20 cellular contexts compared by ENCODE assay signal in the genomic region with DNA sequence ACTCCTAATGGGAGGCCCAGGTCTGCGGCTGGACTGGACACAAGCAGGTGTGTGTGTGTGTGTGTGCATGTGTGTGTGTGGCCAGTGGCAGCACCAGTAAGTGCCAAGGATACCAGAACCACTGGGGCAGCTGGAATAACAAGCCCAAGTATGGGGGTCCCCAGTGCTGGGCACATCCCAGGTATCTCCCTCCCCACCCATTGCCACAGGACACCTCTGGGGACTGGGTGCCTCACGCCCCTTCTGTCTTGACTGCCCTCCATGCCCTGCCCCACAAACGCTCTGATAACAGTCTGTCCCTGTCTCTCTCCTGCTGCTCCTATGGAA. TPM values are rescaled to one million over a fixed set of nuclear protein-coding genes. Genes with fewer than 3 reads are reported as not detected.
DNase-seq lines count a peak whose midpoint lies in the region; ATAC-seq and TF ChIP-seq lines count a peak whose summit lies in the region.
"Had no signal": no experiment of that assay in that cellular context is flagged by ENCODE, and none has a peak within 500 bp of the region (broad histone marks: within the 10 kb centered on the region; RNA-seq: fewer than 3 reads in every experiment).

No MANE protein-coding gene starts in this region.

- peaks cover 34 to 86% of the 10 kb centered on the region in 2 donors for H3K4me1 ChIP-seq in thoracic aorta (ENCODE audit: control insufficient read depth in 1 of 2, low read depth in 2 of 2)
- H3K4me1 ChIP-seq: breast epithelium had no signal

- H3K9me3 Mint-ChIP-seq in HFFc6 (no peaks in the 10 kb centered on the region), nephron (no peaks in the 10 kb centered on the region)
- H3K9me3 Mint-ChIP-seq in activated CD4-positive, alpha-beta memory T cell treated with anti-CD3 and anti-CD28 coated beads, Interleukin-2, amount 10 ng/mL, durations not matched to agents 7 days and 5 days = no peaks in the 10 kb centered on the region
- H3K9me3 Mint-ChIP-seq in activated naive CD8-positive, alpha-beta T cell treated with anti-CD3 and anti-CD28 coated beads for 36 hours = no peaks in the 10 kb centered on the region
- H3K9me3 Mint-ChIP-seq: activated B cell treated with CpG ODN at 0.5 μM for 24 hours; activated T-helper 17 cell treated with anti-CD3 and anti-CD28 coated beads, Interleukin-2, amount 50 U/mL, for 72 hours had no signal

- H3K27ac ChIP-seq in dorsolateral prefrontal cortex (peak overlapping the region in 37 of 59 donors; percentile 10 to 92 (median 68)), thoracic aorta (peak overlapping the region; percentile 99)
- H3K27ac ChIP-seq: epithelial cell of prostate, SJSA1 had no signal

- H3K27me3 Mint-ChIP-seq in HFFc6 (ENCODE audit: insufficient read depth) (peaks cover 1% of the 10 kb centered on the region; the same call in 1 of the 2 replicates), nephron (ENCODE audit: low read depth) (peaks cover 4% of the 10 kb centered on the region)
- peaks cover 37% of the 10 kb centered on the region for H3K27me3 Mint-ChIP-seq in activated CD4-positive, alpha-beta memory T cell treated with anti-CD3 and anti-CD28 coated beads, Interleukin-2, amount 10 ng/mL, durations not matched to agents 7 days and 5 days
- H3K27me3 Mint-ChIP-seq in activated naive CD8-positive, alpha-beta T cell treated with anti-CD3 and anti-CD28 coated beads for 36 hours = peaks cover 12% of the 10 kb centered on the region

- DNase-seq in HFFc6 (no peak), dorsolateral prefrontal cortex (no peak), thoracic aorta (ENCODE audit: low spot score) (no peak), MG63 (no peak)
- DNase-seq in activated CD4-positive, alpha-beta memory T cell treated with anti-CD3 and anti-CD28 coated beads, Interleukin-2, amount 10 ng/mL, durations not matched to agents 7 days and 5 days = no peak
- DNase-seq in activated naive CD8-positive, alpha-beta T cell treated with anti-CD3 and anti-CD28 coated beads for 36 hours = no peak
- DNase-seq: activated B cell treated with CpG ODN at 0.5 μM for 24 hours; activated CD8-positive, alpha-beta memory T cell treated with anti-CD3 and anti-CD28 coated beads for 24 hours; DND-41; NCI-H1436; NCI-H748 treated with DMSO at 0.1 percent for 48 hours; OCI-M1; stimulated activated CD4-positive, alpha-beta T cell treated with anti-CD3 and anti-CD28 coated beads, Interleukin-4, amount 100 ng/mL, for 4 hours had no signal

- H3K36me3 ChIP-seq in thoracic aorta = peaks cover 14% of the 10 kb centered on the region
- no peaks in the 10 kb centered on the region; the same call in 1 of the 2 replicates for H3K36me3 ChIP-seq in MG63
- H3K36me3 ChIP-seq: breast epithelium, SJSA1 had no signal

- POLR2A ChIA-PET in activated CD4-positive, alpha-beta memory T cell treated with anti-CD3 and anti-CD28 coated beads, Interleukin-2, amount 10 ng/mL, durations not matched to agents 7 days and 5 days (lab: Charles Lee) = no interaction called here

- no peak for TF ChIP-seq CTCF in HFFc6 (IDR thresholded peaks at IDR 0.05)
- no peak for TF ChIP-seq CTCF in dorsolateral prefrontal cortex (IDR thresholded peaks at IDR 0.05 in 54 of 56, conservative IDR thresholded peaks at IDR 0.05 in 2 of 56; ENCODE audit: low read depth in 1 of 56, partially characterized antibody in 56 of 56)
- TF ChIP-seq CTCF in nephron (IDR thresholded peaks at IDR 0.05; ENCODE audit: unreplicated experiment in 3 of 3) = no peak
- no peak for TF ChIP-seq CTCF in thoracic aorta (IDR thresholded peaks at IDR 0.05)

- intact Hi-C loops in dorsolateral prefrontal cortex (cut with DNase I) = no loop called here

- H3K4me3 Mint-ChIP-seq in HFFc6 = peak overlapping the region; percentile 37; the same call in 1 of the 2 replicates
- H3K4me3 Mint-ChIP-seq in nephron = peak overlapping the region; percentile 89 to 95 (median 90)
- H3K4me3 Mint-ChIP-seq in activated CD4-positive, alpha-beta memory T cell treated with anti-CD3 and anti-CD28 coated beads, Interleukin-2, amount 10 ng/mL, durations not matched to agents 7 days and 5 days = no peak overlapping the region
- H3K4me3 Mint-ChIP-seq in activated naive CD8-positive, alpha-beta T cell treated with anti-CD3 and anti-CD28 coated beads for 36 hours = no peak overlapping the region

- H3K9me3 ChIP-seq in thoracic aorta = no peaks in the 10 kb centered on the region
- no peaks in the 10 kb centered on the region for H3K9me3 ChIP-seq in MG63
- H3K9me3 ChIP-seq: breast epithelium, SJSA1 had no signal

- ATAC-seq in thoracic aorta (ENCODE audit: insufficient number of reproducible peaks, low FRiP score, low read depth) = no peak
- ATAC-seq in GM19397 (IDR thresholded peaks at IDR 0.05; ENCODE audit: unreplicated experiment) = no peak
- ATAC-seq: activated T-helper 17 cell treated with anti-CD3 and anti-CD28 coated beads, Interleukin-2, amount 50 U/mL, for 72 hours; HCT116 had no signal

- 0 out of 2 replicates have a peak overlapping the region, but pooled peaks have one; percentile 83 for H3K27ac Mint-ChIP-seq in HFFc6
- peak overlapping the region in 2 of 3 experiments; percentile 59 to 75 for H3K27ac Mint-ChIP-seq in nephron
- no peak overlapping the region for H3K27ac Mint-ChIP-seq in activated CD4-positive, alpha-beta memory T cell treated with anti-CD3 and anti-CD28 coated beads, Interleukin-2, amount 10 ng/mL, durations not matched to agents 7 days and 5 days
- H3K27ac Mint-ChIP-seq in activated naive CD8-positive, alpha-beta T cell treated with anti-CD3 and anti-CD28 coated beads for 36 hours = no peak overlapping the region
- H3K27ac Mint-ChIP-seq: activated B cell treated with CpG ODN at 0.5 μM for 24 hours; activated T-helper 17 cell treated with anti-CD3 and anti-CD28 coated beads, Interleukin-2, amount 50 U/mL, for 72 hours had no signal

- H3K4me3 ChIP-seq in dorsolateral prefrontal cortex (peak overlapping the region in 15 of 59 donors; percentile 31 to 72 (median 47)), thoracic aorta (peak overlapping the region; percentile 79), MG63 (no peak overlapping the region)
- H3K4me3 ChIP-seq: SJSA1 had no signal

- H3K36me3 Mint-ChIP-seq in HFFc6 (ENCODE audit: low read depth) (peaks cover 13% of the 10 kb centered on the region; the same call in 1 of the 2 replicates), nephron (ENCODE audit: low read depth) (no peaks in the 10 kb centered on the region)
- no peaks in the 10 kb centered on the region for H3K36me3 Mint-ChIP-seq in activated CD4-positive, alpha-beta memory T cell treated with anti-CD3 and anti-CD28 coated beads, Interleukin-2, amount 10 ng/mL, durations not matched to agents 7 days and 5 days (ENCODE audit: low read depth)
- H3K36me3 Mint-ChIP-seq in activated naive CD8-positive, alpha-beta T cell treated with anti-CD3 and anti-CD28 coated beads for 36 hours = no peaks in the 10 kb centered on the region

- CTCF ChIA-PET in activated CD4-positive, alpha-beta memory T cell treated with anti-CD3 and anti-CD28 coated beads, Interleukin-2, amount 10 ng/mL, durations not matched to agents 7 days and 5 days (lab: Charles Lee) = no interaction called here

- peaks cover 57% of the 10 kb centered on the region for H3K4me1 Mint-ChIP-seq in HFFc6 (ENCODE audit: low read depth)
- peaks cover 52% of the 10 kb centered on the region for H3K4me1 Mint-ChIP-seq in nephron
- H3K4me1 Mint-ChIP-seq in activated CD4-positive, alpha-beta memory T cell treated with anti-CD3 and anti-CD28 coated beads, Interleukin-2, amount 10 ng/mL, durations not matched to agents 7 days and 5 days = peaks cover 9% of the 10 kb centered on the region
- peaks cover 16% of the 10 kb centered on the region for H3K4me1 Mint-ChIP-seq in activated naive CD8-positive, alpha-beta T cell treated with anti-CD3 and anti-CD28 coated beads for 36 hours

- H3K27me3 ChIP-seq in dorsolateral prefrontal cortex (peaks cover 0 to 29% (median 0%) of the 10 kb centered on the region in 45 donors), thoracic aorta (replicated peaks; ENCODE audit: insufficient read depth) (no peaks in the 10 kb centered on the region), MG63 (no peaks in the 10 kb centered on the region)
- H3K27me3 ChIP-seq: breast epithelium had no signal

RNA-seq across cellular contexts. Expression of a gene that starts 9.0 kb away (rescaled TPM):
- 10 to 100 TPM; 80.9 to 89.5 (median 84.7) TPM for total RNA-seq in HFFc6 (2021; fragmentation: NEBNext Ultra II Directional; extraction: Animal tissue kit (Norgen Biotek cat#: 25700))
- total RNA-seq in dorsolateral prefrontal cortex = 100 to 1,000 TPM in 2 of 120 experiments, 10 to 100 TPM in 118; 32.9 to 106 (median 65.5) TPM
- 100 to 1,000 TPM; 426 to 455 TPM for total RNA-seq in thoracic aorta
- total RNA-seq in activated CD4-positive, alpha-beta memory T cell treated with anti-CD3 and anti-CD28 coated beads, Interleukin-2, amount 10 ng/mL, durations not matched to agents 7 days and 5 days = 1 to 10 TPM in 1 of 2 experiments, under 1 TPM in 1; 0.20 to 1.1 TPM
- total RNA-seq in MG63 (2014; rRNA removed; shearing (Covaris generic); ENCODE audit: low replicate concordance) = 11.6 and 12.6 TPM in 2 replicates
- total RNA-seq in activated naive CD8-positive, alpha-beta T cell treated with anti-CD3 and anti-CD28 coated beads for 36 hours = 1 to 10 TPM; 1.5 to 1.6 TPM

RNA-seq across cellular contexts. Expression of a gene that starts 25.5 kb away (rescaled TPM):
- total RNA-seq in HFFc6 (2021; fragmentation: NEBNext Ultra II Directional; extraction: Animal tissue kit (Norgen Biotek cat#: 25700)) = under 1 TPM in 5 of 6 experiments, not detected in 1; 0.12 to 0.37 (median 0.19) TPM
- total RNA-seq in dorsolateral prefrontal cortex (100 to 1,000 TPM in 3 of 120 experiments, 10 to 100 TPM in 27, 1 to 10 TPM in 72, under 1 TPM in 18; 0.25 to 282 (median 3.2) TPM), thoracic aorta (100 to 1,000 TPM; 146 to 302 TPM)
- not detected for total RNA-seq in activated CD4-positive, alpha-beta memory T cell treated with anti-CD3 and anti-CD28 coated beads, Interleukin-2, amount 10 ng/mL, durations not matched to agents 7 days and 5 days
- total RNA-seq in MG63 (2014; rRNA removed; shearing (Covaris generic); ENCODE audit: low replicate concordance) = 3.8 and 22.6 TPM in 2 replicates
- under 1 TPM; 0.26 to 0.39 TPM for total RNA-seq in activated naive CD8-positive, alpha-beta T cell treated with anti-CD3 and anti-CD28 coated beads for 36 hours
- total RNA-seq: activated B cell treated with CpG ODN at 0.5 μM for 24 hours; activated T-helper 17 cell treated with anti-CD3 and anti-CD28 coated beads, Interleukin-2, amount 50 U/mL, for 72 hours had no signal

RNA-seq across cellular contexts. Expression of a gene that starts 55.0 kb away (rescaled TPM):
- 10 to 100 TPM; 68.9 to 85.3 (median 74.1) TPM for total RNA-seq in HFFc6 (2021; fragmentation: NEBNext Ultra II Directional; extraction: Animal tissue kit (Norgen Biotek cat#: 25700))
- total RNA-seq in dorsolateral prefrontal cortex (10 to 100 TPM; 13.8 to 39.8 (median 21.0) TPM), thoracic aorta (10 to 100 TPM; 30.5 to 56.5 TPM)
- total RNA-seq in activated CD4-positive, alpha-beta memory T cell treated with anti-CD3 and anti-CD28 coated beads, Interleukin-2, amount 10 ng/mL, durations not matched to agents 7 days and 5 days = 10 to 100 TPM; 41.0 to 42.3 TPM
- total RNA-seq in MG63 (2014; rRNA removed; shearing (Covaris generic); ENCODE audit: low replicate concordance) = 61.4 and 89.6 TPM in 2 replicates
- total RNA-seq in activated naive CD8-positive, alpha-beta T cell treated with anti-CD3 and anti-CD28 coated beads for 36 hours = 10 to 100 TPM; 29.1 to 31.5 TPM

RNA-seq across cellular contexts. Expression of a gene that starts 55.9 kb away (rescaled TPM):
- total RNA-seq in HFFc6 (2021; fragmentation: NEBNext Ultra II Directional; extraction: Animal tissue kit (Norgen Biotek cat#: 25700)) = 10 to 100 TPM; 46.9 to 59.4 (median 53.0) TPM
- 10 to 100 TPM; 22.8 to 48.2 (median 32.1) TPM for total RNA-seq in dorsolateral prefrontal cortex
- 10 to 100 TPM; 42.7 to 51.2 TPM for total RNA-seq in thoracic aorta
- 10 to 100 TPM; 40.1 to 44.4 TPM for total RNA-seq in activated CD4-positive, alpha-beta memory T cell treated with anti-CD3 and anti-CD28 coated beads, Interleukin-2, amount 10 ng/mL, durations not matched to agents 7 days and 5 days
- 56.4 and 73.1 TPM in 2 replicates for total RNA-seq in MG63 (2014; rRNA removed; shearing (Covaris generic); ENCODE audit: low replicate concordance)
- 100 to 1,000 TPM; 122 to 123 TPM for total RNA-seq in activated naive CD8-positive, alpha-beta T cell treated with anti-CD3 and anti-CD28 coated beads for 36 hours

Comparison
In these comparisons a context has a peak if more than half of its experiments do, and no peak if none do; other contexts are left out.
1. H3K27ac Mint-ChIP-seq: peak in HFFc6 (single experiment) and nephron (2 of 3); none in activated CD4-positive, alpha-beta memory T cell treated with anti-CD3 and anti-CD28 coated beads, Interleukin-2, amount 10 ng/mL, durations not matched to agents 7 days and 5 days (single experiment) and activated naive CD8-positive, alpha-beta T cell treated with anti-CD3 and anti-CD28 coated beads for 36 hours (single experiment).
2. H3K4me3 Mint-ChIP-seq: peak in HFFc6 (single experiment) and nephron (3 of 3); none in activated CD4-positive, alpha-beta memory T cell treated with anti-CD3 and anti-CD28 coated beads, Interleukin-2, amount 10 ng/mL, durations not matched to agents 7 days and 5 days (single experiment) and activated naive CD8-positive, alpha-beta T cell treated with anti-CD3 and anti-CD28 coated beads for 36 hours (single experiment).